In genomic region chr6:11538049-11538798, GRCh38 we compare ENCODE assay signal across 1 cellular context.
TF ChIP-seq lines count a peak whose summit lies in the region.

No MANE protein-coding gene starts in this region.

TF ChIP-seq in GM12878, 131 proteins besides CTCF, POLR2A, EP300 and RAD21 (continued from another document):
- no peak for TF ChIP-seq RBBP5 (conservative IDR thresholded peaks at IDR 0.05)
- no peak for TF ChIP-seq KDM1A (IDR thresholded peaks at IDR 0.05; ENCODE audit: borderline replicate concordance)
- no peak for TF ChIP-seq EZH2 (IDR thresholded peaks at IDR 0.05; ENCODE audit: borderline replicate concordance, control insufficient read depth, low read depth, low read length)
- no peak; the same call in 1 of the 2 replicates for TF ChIP-seq ZNF217 (IDR thresholded peaks at IDR 0.05)
- no peak for TF ChIP-seq POLR2AphosphoS2 (IDR thresholded peaks at IDR 0.05; ENCODE audit: low read depth, low read length)
- TF ChIP-seq LARP7 (IDR thresholded peaks at IDR 0.05), result peak; percentile 12
- TF ChIP-seq NFYA (IDR thresholded peaks at IDR 0.05; ENCODE audit: borderline replicate concordance, low read depth, low read length), result no peak
- no peak for TF ChIP-seq JUNB (IDR thresholded peaks at IDR 0.05)
- TF ChIP-seq EED (IDR thresholded peaks at IDR 0.05; ENCODE audit: low read depth), result 0 out of 2 replicates have a peak, but pooled peaks have one; percentile 36
- TF ChIP-seq SIN3A (IDR thresholded peaks at IDR 0.05; ENCODE audit: low read depth, low read length), result no peak
- TF ChIP-seq, protein P1, sequence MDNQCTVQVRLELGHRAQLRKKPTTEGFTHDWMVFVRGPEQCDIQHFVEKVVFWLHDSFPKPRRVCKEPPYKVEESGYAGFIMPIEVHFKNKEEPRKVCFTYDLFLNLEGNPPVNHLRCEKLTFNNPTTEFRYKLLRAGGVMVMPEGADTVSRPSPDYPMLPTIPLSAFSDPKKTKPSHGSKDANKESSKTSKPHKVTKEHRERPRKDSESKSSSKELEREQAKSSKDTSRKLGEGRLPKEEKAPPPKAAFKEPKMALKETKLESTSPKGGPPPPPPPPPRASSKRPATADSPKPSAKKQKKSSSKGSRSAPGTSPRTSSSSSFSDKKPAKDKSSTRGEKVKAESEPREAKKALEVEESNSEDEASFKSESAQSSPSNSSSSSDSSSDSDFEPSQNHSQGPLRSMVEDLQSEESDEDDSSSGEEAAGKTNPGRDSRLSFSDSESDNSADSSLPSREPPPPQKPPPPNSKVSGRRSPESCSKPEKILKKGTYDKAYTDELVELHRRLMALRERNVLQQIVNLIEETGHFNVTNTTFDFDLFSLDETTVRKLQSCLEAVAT (IDR thresholded peaks at IDR 0.05), result 0 out of 2 replicates have a peak, but pooled peaks have one; percentile 53
- TF ChIP-seq HDAC6 (IDR thresholded peaks at IDR 0.05; ENCODE audit: unreplicated experiment), result no peak
- TF ChIP-seq SREBF2 (IDR thresholded peaks at IDR 0.05; ENCODE audit: low read length), result no peak
- TF ChIP-seq IRF5 (IDR thresholded peaks at IDR 0.05; ENCODE audit: borderline replicate concordance), result no peak
- TF ChIP-seq SMARCA5 (IDR thresholded peaks at IDR 0.05), result 0 out of 2 replicates have a peak, but pooled peaks have one; percentile 4
- TF ChIP-seq, protein P2, sequence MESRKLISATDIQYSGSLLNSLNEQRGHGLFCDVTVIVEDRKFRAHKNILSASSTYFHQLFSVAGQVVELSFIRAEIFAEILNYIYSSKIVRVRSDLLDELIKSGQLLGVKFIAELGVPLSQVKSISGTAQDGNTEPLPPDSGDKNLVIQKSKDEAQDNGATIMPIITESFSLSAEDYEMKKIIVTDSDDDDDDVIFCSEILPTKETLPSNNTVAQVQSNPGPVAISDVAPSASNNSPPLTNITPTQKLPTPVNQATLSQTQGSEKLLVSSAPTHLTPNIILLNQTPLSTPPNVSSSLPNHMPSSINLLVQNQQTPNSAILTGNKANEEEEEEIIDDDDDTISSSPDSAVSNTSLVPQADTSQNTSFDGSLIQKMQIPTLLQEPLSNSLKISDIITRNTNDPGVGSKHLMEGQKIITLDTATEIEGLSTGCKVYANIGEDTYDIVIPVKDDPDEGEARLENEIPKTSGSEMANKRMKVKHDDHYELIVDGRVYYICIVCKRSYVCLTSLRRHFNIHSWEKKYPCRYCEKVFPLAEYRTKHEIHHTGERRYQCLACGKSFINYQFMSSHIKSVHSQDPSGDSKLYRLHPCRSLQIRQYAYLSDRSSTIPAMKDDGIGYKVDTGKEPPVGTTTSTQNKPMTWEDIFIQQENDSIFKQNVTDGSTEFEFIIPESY (IDR thresholded peaks at IDR 0.05), result no peak
- TF ChIP-seq, protein P3, sequence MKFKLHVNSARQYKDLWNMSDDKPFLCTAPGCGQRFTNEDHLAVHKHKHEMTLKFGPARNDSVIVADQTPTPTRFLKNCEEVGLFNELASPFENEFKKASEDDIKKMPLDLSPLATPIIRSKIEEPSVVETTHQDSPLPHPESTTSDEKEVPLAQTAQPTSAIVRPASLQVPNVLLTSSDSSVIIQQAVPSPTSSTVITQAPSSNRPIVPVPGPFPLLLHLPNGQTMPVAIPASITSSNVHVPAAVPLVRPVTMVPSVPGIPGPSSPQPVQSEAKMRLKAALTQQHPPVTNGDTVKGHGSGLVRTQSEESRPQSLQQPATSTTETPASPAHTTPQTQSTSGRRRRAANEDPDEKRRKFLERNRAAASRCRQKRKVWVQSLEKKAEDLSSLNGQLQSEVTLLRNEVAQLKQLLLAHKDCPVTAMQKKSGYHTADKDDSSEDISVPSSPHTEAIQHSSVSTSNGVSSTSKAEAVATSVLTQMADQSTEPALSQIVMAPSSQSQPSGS (IDR thresholded peaks at IDR 0.05; ENCODE audit: low read length), result no peak
- TF ChIP-seq JUND (IDR thresholded peaks at IDR 0.05; ENCODE audit: low read depth, low read length), result no peak
- TF ChIP-seq IKZF1 (conservative IDR thresholded peaks at IDR 0.05), result peak; percentile 15; the same call in 1 of the 2 replicates
- TF ChIP-seq, protein P4, sequence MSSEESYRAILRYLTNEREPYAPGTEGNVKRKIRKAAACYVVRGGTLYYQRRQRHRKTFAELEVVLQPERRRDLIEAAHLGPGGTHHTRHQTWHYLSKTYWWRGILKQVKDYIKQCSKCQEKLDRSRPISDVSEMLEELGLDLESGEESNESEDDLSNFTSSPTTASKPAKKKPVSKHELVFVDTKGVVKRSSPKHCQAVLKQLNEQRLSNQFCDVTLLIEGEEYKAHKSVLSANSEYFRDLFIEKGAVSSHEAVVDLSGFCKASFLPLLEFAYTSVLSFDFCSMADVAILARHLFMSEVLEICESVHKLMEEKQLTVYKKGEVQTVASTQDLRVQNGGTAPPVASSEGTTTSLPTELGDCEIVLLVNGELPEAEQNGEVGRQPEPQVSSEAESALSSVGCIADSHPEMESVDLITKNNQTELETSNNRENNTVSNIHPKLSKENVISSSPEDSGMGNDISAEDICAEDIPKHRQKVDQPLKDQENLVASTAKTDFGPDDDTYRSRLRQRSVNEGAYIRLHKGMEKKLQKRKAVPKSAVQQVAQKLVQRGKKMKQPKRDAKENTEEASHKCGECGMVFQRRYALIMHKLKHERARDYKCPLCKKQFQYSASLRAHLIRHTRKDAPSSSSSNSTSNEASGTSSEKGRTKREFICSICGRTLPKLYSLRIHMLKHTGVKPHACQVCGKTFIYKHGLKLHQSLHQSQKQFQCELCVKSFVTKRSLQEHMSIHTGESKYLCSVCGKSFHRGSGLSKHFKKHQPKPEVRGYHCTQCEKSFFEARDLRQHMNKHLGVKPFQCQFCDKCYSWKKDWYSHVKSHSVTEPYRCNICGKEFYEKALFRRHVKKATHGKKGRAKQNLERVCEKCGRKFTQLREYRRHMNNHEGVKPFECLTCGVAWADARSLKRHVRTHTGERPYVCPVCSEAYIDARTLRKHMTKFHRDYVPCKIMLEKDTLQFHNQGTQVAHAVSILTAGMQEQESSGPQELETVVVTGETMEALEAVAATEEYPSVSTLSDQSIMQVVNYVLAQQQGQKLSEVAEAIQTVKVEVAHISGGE (CRISPR knock-in tag; IDR thresholded peaks at IDR 0.05), result no peak
- no peak for TF ChIP-seq KLF5 (IDR thresholded peaks at IDR 0.05; ENCODE audit: partially characterized antibody)
- TF ChIP-seq ESRRA (IDR thresholded peaks at IDR 0.05; ENCODE audit: low read length), result no peak
- TF ChIP-seq SRF (IDR thresholded peaks at IDR 0.05; ENCODE audit: low read depth in 2 of 2, low read length in 2 of 2), result no peak
- no peak for TF ChIP-seq NR2C2 (IDR thresholded peaks at IDR 0.05; ENCODE audit: borderline replicate concordance, control insufficient read depth, insufficient read length, low read depth)
- no peak for TF ChIP-seq FOS (IDR thresholded peaks at IDR 0.05; ENCODE audit: borderline replicate concordance, extremely low read depth, insufficient read length)
- no peak for TF ChIP-seq ZZZ3 (IDR thresholded peaks at IDR 0.05; ENCODE audit: control insufficient read depth, insufficient read length, low read depth)
- no peak for TF ChIP-seq ZNF207 (IDR thresholded peaks at IDR 0.05; ENCODE audit: borderline replicate concordance)
- TF ChIP-seq ASH2L (IDR thresholded peaks at IDR 0.05; ENCODE audit: borderline replicate concordance, low read depth), result 0 out of 2 replicates have a peak, but pooled peaks have one; percentile 61
- TF ChIP-seq SMAD5 (IDR thresholded peaks at IDR 0.05; ENCODE audit: low read depth), result no peak
- TF ChIP-seq GATAD2B (conservative IDR thresholded peaks at IDR 0.05; ENCODE audit: low read depth), result peak; percentile 42
- no peak for TF ChIP-seq GABPA (IDR thresholded peaks at IDR 0.05; ENCODE audit: low read depth)
- TF ChIP-seq USF1 (IDR thresholded peaks at IDR 0.05; ENCODE audit: borderline replicate concordance, extremely low read length, insufficient read depth, low read depth, low read length), result no peak
- TF ChIP-seq ZNF592 (IDR thresholded peaks at IDR 0.05), result no peak
